11 cellular contexts compared by ENCODE assay signal in genomic region chr20:51985013-51985415, GRCh38.
DNase-seq lines count a peak whose midpoint lies in the region; ATAC-seq and TF ChIP-seq lines count a peak whose summit lies in the region.
"Had no signal": no experiment of that assay in that cellular context is flagged by ENCODE, and none has a peak within 500 bp of the region (broad histone marks: within the 10 kb centered on the region; RNA-seq: fewer than 3 reads in every experiment).

No MANE protein-coding gene starts in this region.

- no peak overlapping the region for H3K4me3 Mint-ChIP-seq in nephron
- no peak overlapping the region for H3K4me3 Mint-ChIP-seq in activated T-helper 2 cell treated with anti-CD3 and anti-CD28 coated beads, Interferon-gamma antibody, Interleukin-2, Interleukin-4, amounts not matched to agents 10 μg/mL and 5 μg/mL and 100 μg/mL, durations not matched to agents 14 hours and 24 hours and 36 hours (ENCODE audit: low read depth)
- H3K4me3 Mint-ChIP-seq: activated naive CD8-positive, alpha-beta T cell had no signal

- no peaks in the 10 kb centered on the region for H3K9me3 Mint-ChIP-seq in nephron
- no peaks in the 10 kb centered on the region for H3K9me3 Mint-ChIP-seq in activated T-helper 2 cell treated with anti-CD3 and anti-CD28 coated beads, Interferon-gamma antibody, Interleukin-2, Interleukin-4, amounts not matched to agents 10 μg/mL and 5 μg/mL and 100 μg/mL, durations not matched to agents 14 hours and 24 hours and 36 hours

- H3K4me3 ChIP-seq in esophagus muscularis mucosa: no peak overlapping the region
- H3K4me3 ChIP-seq: GM12878 had no signal

- DNase-seq in CMK (ENCODE audit: low read depth): peak; percentile 3
- peak; percentile 66 for DNase-seq in OCI-M1 (lab: John Stamatoyannopoulos, UW)
- no peak for DNase-seq in esophagus muscularis mucosa (ENCODE audit: extremely low spot score)
- no peak for DNase-seq in KG1 (lab: John Stamatoyannopoulos, UW)
- DNase-seq in NCI-H2227 (lab: John Stamatoyannopoulos, UW; ENCODE audit: unreplicated experiment): no peak
- DNase-seq in activated T-helper 2 cell treated with anti-CD3 and anti-CD28 coated beads, Interferon-gamma antibody, Interleukin-2, Interleukin-4, amounts not matched to agents 10 μg/mL and 5 μg/mL and 100 μg/mL, durations not matched to agents 14 hours and 24 hours and 36 hours (ENCODE audit: low spot score): no peak
- DNase-seq: NCI-H1436 treated with DMSO at 0.1 percent for 48 hours had no signal

- ATAC-seq in HG02973 (IDR thresholded peaks at IDR 0.05; ENCODE audit: unreplicated experiment): no peak
- ATAC-seq: GM12878 had no signal

- peaks cover 0 to 15% (median 13%) of the 10 kb centered on the region in 4 donors for H3K4me1 ChIP-seq in esophagus muscularis mucosa

- TF ChIP-seq POLR2A in esophagus muscularis mucosa (IDR thresholded peaks at IDR 0.05; ENCODE audit: low read depth): no peak

- H3K27me3 ChIP-seq in esophagus muscularis mucosa: no peaks in the 10 kb centered on the region

- peak overlapping the region; percentile 68 to 90 (median 90) for H3K27ac Mint-ChIP-seq in nephron
- H3K27ac Mint-ChIP-seq in activated T-helper 2 cell treated with anti-CD3 and anti-CD28 coated beads, Interferon-gamma antibody, Interleukin-2, Interleukin-4, amounts not matched to agents 10 μg/mL and 5 μg/mL and 100 μg/mL, durations not matched to agents 14 hours and 24 hours and 36 hours: no peak overlapping the region
- H3K27ac Mint-ChIP-seq: activated naive CD8-positive, alpha-beta T cell had no signal

- no peaks in the 10 kb centered on the region for H3K36me3 ChIP-seq in esophagus muscularis mucosa

- intact Hi-C loops in esophagus muscularis mucosa (cut with DNase I): no loop called here
- intact Hi-C loops in activated T-helper 2 cell treated with anti-CD3 and anti-CD28 coated beads, Interferon-gamma antibody, Interleukin-2, Interleukin-4, amounts not matched to agents 10 μg/mL and 5 μg/mL and 100 μg/mL, durations not matched to agents 14 hours and 24 hours and 36 hours (cut with micrococcal nuclease): no loop called here

- H3K27ac ChIP-seq in esophagus muscularis mucosa (replicated peaks in 1 of 4): peak overlapping the region; percentile 26 to 78 (median 66)

- peaks cover 3% of the 10 kb centered on the region for H3K27me3 Mint-ChIP-seq in nephron (ENCODE audit: low read depth)
- no peaks in the 10 kb centered on the region for H3K27me3 Mint-ChIP-seq in activated T-helper 2 cell treated with anti-CD3 and anti-CD28 coated beads, Interferon-gamma antibody, Interleukin-2, Interleukin-4, amounts not matched to agents 10 μg/mL and 5 μg/mL and 100 μg/mL, durations not matched to agents 14 hours and 24 hours and 36 hours (ENCODE audit: low read depth)
- H3K27me3 Mint-ChIP-seq: activated naive CD8-positive, alpha-beta T cell had no signal

- no peak for TF ChIP-seq EP300 in esophagus muscularis mucosa (IDR thresholded peaks at IDR 0.05)

- no peaks in the 10 kb centered on the region for H3K9me3 ChIP-seq in esophagus muscularis mucosa

- peaks cover 8% of the 10 kb centered on the region for H3K4me1 Mint-ChIP-seq in nephron
- peaks cover 3% of the 10 kb centered on the region for H3K4me1 Mint-ChIP-seq in activated T-helper 2 cell treated with anti-CD3 and anti-CD28 coated beads, Interferon-gamma antibody, Interleukin-2, Interleukin-4, amounts not matched to agents 10 μg/mL and 5 μg/mL and 100 μg/mL, durations not matched to agents 14 hours and 24 hours and 36 hours (ENCODE audit: low read depth)

- no peaks in the 10 kb centered on the region for H3K36me3 Mint-ChIP-seq in nephron (ENCODE audit: low read depth)
- H3K36me3 Mint-ChIP-seq in activated T-helper 2 cell treated with anti-CD3 and anti-CD28 coated beads, Interferon-gamma antibody, Interleukin-2, Interleukin-4, amounts not matched to agents 10 μg/mL and 5 μg/mL and 100 μg/mL, durations not matched to agents 14 hours and 24 hours and 36 hours (ENCODE audit: low read depth): no peaks in the 10 kb centered on the region
- H3K36me3 Mint-ChIP-seq: activated naive CD8-positive, alpha-beta T cell had no signal

- no peak for TF ChIP-seq CTCF in esophagus muscularis mucosa (IDR thresholded peaks at IDR 0.05)
- TF ChIP-seq CTCF in nephron (IDR thresholded peaks at IDR 0.05; ENCODE audit: unreplicated experiment in 3 of 3): no peak

Comparison
In these comparisons a context has a peak if more than half of its experiments do, and no peak if none do; other contexts are left out.
1. DNase-seq: peak in CMK (single experiment) and OCI-M1 (single experiment); none in esophagus muscularis mucosa (single experiment), KG1 (single experiment), NCI-H2227 (single experiment) and activated T-helper 2 cell treated with anti-CD3 and anti-CD28 coated beads, Interferon-gamma antibody, Interleukin-2, Interleukin-4, amounts not matched to agents 10 μg/mL and 5 μg/mL and 100 μg/mL, durations not matched to agents 14 hours and 24 hours and 36 hours (single experiment).